7 cellular contexts compared by ENCODE assay signal in the genomic region with DNA sequence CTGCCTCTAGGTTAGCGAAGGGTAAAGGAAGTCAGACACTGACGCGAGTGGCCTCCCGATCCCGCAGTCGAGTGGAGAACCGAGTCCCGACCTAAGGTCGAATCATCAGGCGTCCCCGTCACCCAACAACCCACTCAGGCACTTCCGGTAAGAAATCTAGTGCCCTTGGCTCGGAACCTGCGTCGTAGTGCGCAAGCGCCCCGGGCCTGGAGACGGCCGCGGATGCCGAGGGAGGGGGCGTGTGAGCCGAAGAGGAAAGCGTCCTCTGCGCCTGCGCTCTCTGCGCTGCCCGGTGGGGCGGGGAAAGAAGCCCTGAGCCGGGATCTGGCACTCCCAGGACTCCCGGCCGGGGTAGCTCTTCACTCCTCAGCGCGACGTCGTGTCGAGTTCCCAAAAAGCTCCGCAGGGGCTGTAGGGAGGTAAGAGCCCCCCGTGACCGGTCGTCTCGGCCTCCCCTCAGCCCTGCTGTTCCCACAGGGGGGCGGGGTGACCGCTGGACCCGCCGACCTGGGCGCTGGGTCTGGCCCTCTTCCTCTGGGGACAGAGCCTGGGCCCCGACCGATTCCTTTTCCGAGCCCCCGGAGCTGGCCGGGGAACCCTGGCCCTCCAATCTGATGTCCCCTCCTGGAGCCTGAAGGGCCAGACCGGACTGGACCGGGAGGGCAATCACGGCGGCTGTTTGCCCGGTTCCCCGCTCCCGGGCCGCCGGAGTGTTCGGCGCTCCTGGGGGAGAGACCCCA. TPM values are rescaled to one million over a fixed set of nuclear protein-coding genes. Genes with fewer than 3 reads are reported as not detected.
DNase-seq lines count a peak whose midpoint lies in the region; ATAC-seq, FAIRE-seq and TF ChIP-seq lines count a peak whose summit lies in the region.

A gene (plus strand): TSS at position 330 of the 740 bp plus-strand sequence. CDS start 26,084 bp downstream, outside the sequence.

- no peaks in the 10 kb centered on the region for H3K36me3 ChIP-seq in hepatocyte (replicated peaks; ENCODE audit: insufficient read depth, low read depth)

- H3K4me1 ChIP-seq in hepatocyte (ENCODE audit: insufficient read depth), result peaks cover 13% of the 10 kb centered on the region

- no peaks in the 10 kb centered on the region for H3K9me2 ChIP-seq in hepatocyte (replicated peaks; ENCODE audit: insufficient read depth)

- peaks cover 8% of the 10 kb centered on the region for H4K20me1 ChIP-seq in hepatocyte (ENCODE audit: insufficient read depth, poor library complexity, severe bottlenecking)

- no peaks in the 10 kb centered on the region for H3K27me3 ChIP-seq in hepatocyte

- no peaks in the 10 kb centered on the region for H3K9me3 ChIP-seq in hepatocyte (ENCODE audit: low read depth)

- peak; percentile 82 for ATAC-seq in HG02981 (IDR thresholded peaks at IDR 0.05; ENCODE audit: unreplicated experiment)

- peak within 1 kb of the TSS; percentile 76 for H3K4me2 ChIP-seq in hepatocyte

- H3K27ac ChIP-seq in hepatocyte, result peak within 1 kb of the TSS; percentile 98

- DNase-seq in GM18507 (ENCODE audit: extremely low spot score, insufficient read length, low read depth), result peak; percentile 92
- peak; percentile 97 for DNase-seq in NCI-H2029 (lab: John Stamatoyannopoulos, UW)
- peak; percentile 93 for DNase-seq in T-helper 9 cell
- peak; percentile 99 for DNase-seq in astrocyte of the hippocampus (ENCODE audit: low read depth, low spot score)
- DNase-seq in hepatocyte (ENCODE audit: low spot score), result peak; percentile 100
- DNase-seq in renal cortical epithelial cell (ENCODE audit: low read depth), result peak; percentile 92

- FAIRE-seq in GM18507 (lab: Jason Lieb, UNC), result peak; percentile 99

- peak within 1 kb of the TSS; percentile 59 for H3K4me3 ChIP-seq in hepatocyte

- peak within 1 kb of the TSS; percentile 70 for H2AFZ ChIP-seq in hepatocyte

- TF ChIP-seq CTCF in hepatocyte (IDR thresholded peaks at IDR 0.05; ENCODE audit: poor library complexity), result peak; percentile 27

- peaks cover 45% of the 10 kb centered on the region for H3K79me2 ChIP-seq in hepatocyte

- under 1% methylated on average over 57 of the region's 64 CpGs for WGBS in hepatocyte (ENCODE audit: low lambda C conversion rate, missing lambda C conversion rate)

RNA-seq across cellular contexts. Expression of the gene that starts here (rescaled TPM):
- total RNA-seq in hepatocyte (40.7 and 48.4 TPM in 2 replicates), renal cortical epithelial cell (23.1 and 69.6 TPM in 2 replicates)
- 12.5 and 15.5 TPM in 2 replicates for polyA plus RNA-seq in hepatocyte

Comparison
In these comparisons a context has a peak if more than half of its experiments do, and no peak if none do; other contexts are left out.
1. Peak in every context shown above with its lines: DNase-seq, ATAC-seq, H3K4me3 ChIP-seq and H3K27ac ChIP-seq.